In the genomic region with DNA sequence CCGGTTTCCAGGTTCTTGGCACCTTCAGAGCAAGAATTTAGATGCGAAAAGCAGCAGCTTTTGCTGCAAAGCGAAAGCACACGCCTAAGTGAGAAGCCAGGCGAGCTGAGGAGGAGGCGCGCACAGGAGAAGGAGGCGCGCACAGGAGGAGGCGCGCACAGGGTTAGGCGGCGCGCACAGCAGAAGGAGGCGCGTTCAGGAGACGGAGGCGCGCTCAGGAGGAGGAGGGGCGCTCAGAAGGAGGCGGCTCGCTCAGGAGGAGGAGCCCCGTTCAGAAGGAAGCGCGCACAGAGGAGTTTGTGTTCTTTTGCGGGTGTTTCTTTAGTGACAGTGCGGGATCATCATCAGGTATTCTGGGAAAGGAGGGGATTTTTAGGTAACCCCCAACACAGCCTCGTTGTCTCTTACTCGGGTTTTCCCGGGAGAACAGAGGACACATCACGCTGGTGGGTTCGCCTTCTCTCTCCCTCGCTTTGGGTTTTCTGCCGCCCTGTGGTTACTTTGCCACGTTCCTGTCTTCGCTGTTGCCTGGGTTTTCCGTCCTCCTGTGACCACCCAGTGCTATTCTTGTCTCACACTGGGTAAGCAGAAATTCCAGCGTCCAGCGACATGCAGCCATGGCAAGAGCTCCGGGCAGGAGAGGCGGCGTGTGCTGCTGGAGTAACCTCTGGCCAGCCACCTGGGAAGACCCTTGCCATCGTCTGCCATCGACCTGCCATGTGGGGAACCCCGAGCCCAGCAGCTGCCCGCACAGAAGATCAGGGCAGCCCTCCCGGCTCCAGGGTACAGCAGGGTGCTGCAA, we compare ENCODE assay signal across 1 cellular context.
TF ChIP-seq lines count a peak whose summit lies in the region.

No MANE protein-coding gene starts in this region.

TF ChIP-seq in HepG2, 621 proteins besides CTCF, POLR2A, EP300 and RAD21 (continued from another document):
- no peak for TF ChIP-seq PAWR (CRISPR knock-in tag; IDR thresholded peaks at IDR 0.05; ENCODE audit: borderline replicate concordance)
- TF ChIP-seq, protein P1, sequence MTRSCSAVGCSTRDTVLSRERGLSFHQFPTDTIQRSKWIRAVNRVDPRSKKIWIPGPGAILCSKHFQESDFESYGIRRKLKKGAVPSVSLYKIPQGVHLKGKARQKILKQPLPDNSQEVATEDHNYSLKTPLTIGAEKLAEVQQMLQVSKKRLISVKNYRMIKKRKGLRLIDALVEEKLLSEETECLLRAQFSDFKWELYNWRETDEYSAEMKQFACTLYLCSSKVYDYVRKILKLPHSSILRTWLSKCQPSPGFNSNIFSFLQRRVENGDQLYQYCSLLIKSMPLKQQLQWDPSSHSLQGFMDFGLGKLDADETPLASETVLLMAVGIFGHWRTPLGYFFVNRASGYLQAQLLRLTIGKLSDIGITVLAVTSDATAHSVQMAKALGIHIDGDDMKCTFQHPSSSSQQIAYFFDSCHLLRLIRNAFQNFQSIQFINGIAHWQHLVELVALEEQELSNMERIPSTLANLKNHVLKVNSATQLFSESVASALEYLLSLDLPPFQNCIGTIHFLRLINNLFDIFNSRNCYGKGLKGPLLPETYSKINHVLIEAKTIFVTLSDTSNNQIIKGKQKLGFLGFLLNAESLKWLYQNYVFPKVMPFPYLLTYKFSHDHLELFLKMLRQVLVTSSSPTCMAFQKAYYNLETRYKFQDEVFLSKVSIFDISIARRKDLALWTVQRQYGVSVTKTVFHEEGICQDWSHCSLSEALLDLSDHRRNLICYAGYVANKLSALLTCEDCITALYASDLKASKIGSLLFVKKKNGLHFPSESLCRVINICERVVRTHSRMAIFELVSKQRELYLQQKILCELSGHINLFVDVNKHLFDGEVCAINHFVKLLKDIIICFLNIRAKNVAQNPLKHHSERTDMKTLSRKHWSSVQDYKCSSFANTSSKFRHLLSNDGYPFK (CRISPR knock-in tag; IDR thresholded peaks at IDR 0.05; ENCODE audit: borderline replicate concordance), result no peak
- TF ChIP-seq PCBP2 (optimal IDR thresholded peaks at IDR 0.05; ENCODE audit: low read depth, low read length, poor library complexity, severe bottlenecking), result no peak
- TF ChIP-seq FOSL1 (CRISPR knock-in tag; IDR thresholded peaks at IDR 0.05; ENCODE audit: borderline replicate concordance), result no peak
- TF ChIP-seq ZNF350 (CRISPR knock-in tag; IDR thresholded peaks at IDR 0.05; ENCODE audit: borderline replicate concordance, low read depth), result no peak
- no peak for TF ChIP-seq ZFAT (CRISPR knock-in tag; conservative IDR thresholded peaks at IDR 0.05)
- TF ChIP-seq ZNF766 (CRISPR knock-in tag; IDR thresholded peaks at IDR 0.05; ENCODE audit: borderline replicate concordance), result no peak
- TF ChIP-seq KLF6 (CRISPR knock-in tag; IDR thresholded peaks at IDR 0.05), result no peak
- TF ChIP-seq ZNF841 (CRISPR knock-in tag; IDR thresholded peaks at IDR 0.05; ENCODE audit: borderline replicate concordance), result no peak
- TF ChIP-seq, protein P2, sequence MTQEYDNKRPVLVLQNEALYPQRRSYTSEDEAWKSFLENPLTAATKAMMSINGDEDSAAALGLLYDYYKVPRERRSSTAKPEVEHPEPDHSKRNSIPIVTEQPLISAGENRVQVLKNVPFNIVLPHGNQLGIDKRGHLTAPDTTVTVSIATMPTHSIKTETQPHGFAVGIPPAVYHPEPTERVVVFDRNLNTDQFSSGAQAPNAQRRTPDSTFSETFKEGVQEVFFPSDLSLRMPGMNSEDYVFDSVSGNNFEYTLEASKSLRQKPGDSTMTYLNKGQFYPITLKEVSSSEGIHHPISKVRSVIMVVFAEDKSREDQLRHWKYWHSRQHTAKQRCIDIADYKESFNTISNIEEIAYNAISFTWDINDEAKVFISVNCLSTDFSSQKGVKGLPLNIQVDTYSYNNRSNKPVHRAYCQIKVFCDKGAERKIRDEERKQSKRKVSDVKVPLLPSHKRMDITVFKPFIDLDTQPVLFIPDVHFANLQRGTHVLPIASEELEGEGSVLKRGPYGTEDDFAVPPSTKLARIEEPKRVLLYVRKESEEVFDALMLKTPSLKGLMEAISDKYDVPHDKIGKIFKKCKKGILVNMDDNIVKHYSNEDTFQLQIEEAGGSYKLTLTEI (CRISPR knock-in tag; conservative IDR thresholded peaks at IDR 0.05), result no peak
- TF ChIP-seq, protein P3, sequence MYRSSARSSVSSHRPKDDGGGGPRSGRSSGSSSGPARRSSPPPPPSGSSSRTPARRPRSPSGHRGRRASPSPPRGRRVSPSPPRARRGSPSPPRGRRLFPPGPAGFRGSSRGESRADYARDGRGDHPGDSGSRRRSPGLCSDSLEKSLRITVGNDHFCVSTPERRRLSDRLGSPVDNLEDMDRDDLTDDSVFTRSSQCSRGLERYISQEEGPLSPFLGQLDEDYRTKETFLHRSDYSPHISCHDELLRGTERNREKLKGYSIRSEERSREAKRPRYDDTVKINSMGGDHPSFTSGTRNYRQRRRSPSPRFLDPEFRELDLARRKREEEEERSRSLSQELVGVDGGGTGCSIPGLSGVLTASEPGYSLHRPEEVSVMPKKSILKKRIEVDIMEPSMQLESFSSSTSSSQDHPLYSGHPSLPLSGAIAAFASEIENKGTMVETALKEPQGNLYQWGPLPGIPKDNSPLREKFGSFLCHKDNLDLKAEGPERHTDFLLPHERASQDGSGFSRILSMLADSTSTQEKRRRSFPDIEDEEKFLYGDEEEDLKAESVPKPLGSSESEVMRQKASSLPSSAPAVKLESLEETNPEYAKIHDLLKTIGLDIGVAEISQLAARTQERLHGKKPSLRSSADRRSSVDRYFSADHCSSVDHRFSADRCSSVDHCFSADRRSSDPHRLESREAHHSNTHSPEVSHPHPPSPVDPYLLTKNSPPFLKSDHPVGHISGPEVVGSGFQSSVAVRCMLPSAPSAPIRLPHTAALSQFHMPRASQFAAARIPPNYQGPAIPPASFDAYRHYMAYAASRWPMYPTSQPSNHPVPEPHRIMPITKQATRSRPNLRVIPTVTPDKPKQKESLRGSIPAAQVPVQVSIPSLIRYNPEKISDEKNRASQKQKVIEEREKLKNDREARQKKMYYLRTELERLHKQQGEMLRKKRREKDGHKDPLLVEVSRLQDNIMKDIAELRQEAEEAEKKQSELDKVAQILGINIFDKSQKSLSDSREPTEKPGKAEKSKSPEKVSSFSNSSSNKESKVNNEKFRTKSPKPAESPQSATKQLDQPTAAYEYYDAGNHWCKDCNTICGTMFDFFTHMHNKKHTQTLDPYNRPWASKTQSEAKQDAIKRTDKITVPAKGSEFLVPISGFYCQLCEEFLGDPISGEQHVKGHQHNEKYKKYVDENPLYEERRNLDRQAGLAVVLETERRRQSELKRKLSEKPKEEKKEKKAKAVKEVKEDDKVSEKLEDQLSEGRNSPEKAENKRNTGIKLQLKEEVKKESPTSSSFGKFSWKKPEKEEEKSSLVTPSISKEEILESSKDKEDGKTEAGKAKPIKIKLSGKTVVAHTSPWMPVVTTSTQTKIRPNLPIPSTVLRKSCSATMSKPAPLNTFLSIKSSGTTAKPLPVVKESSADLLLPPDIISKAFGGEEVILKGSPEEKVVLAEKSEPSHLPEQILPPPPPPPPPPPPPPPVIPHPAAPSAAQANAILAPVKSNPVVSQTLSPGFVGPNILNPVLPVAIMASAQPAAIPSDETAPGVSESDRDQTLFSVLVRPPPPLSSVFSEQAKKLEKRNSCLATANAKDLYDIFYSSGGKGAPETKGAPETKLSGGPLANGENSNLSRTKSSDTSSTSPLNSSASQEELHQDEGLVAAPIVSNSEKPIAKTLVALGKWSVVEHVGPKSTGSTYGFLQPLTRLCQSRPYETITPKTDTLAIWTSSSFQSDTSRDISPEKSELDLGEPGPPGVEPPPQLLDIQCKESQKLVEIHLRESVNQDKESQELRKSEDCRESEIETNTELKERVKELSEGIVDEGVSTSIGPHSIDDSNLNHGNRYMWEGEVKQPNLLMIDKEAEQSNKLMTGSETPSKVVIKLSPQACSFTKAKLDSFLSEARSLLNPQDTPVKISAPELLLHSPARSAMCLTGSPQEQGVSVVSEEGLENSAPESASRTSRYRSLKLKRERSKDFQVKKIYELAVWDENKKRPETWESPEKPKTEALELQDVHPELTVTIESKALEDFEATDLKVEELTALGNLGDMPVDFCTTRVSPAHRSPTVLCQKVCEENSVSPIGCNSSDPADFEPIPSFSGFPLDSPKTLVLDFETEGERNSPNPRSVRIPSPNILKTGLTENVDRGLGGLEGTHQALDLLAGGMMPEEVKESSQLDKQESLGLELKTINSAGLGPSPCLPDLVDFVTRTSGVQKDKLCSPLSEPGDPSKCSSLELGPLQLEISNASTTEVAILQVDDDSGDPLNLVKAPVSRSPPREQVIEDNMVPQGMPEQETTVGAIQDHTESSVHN (CRISPR knock-in tag; IDR thresholded peaks at IDR 0.05), result no peak
